Comparison of ENCODE assay signal across 24 cellular contexts in the genomic region with DNA sequence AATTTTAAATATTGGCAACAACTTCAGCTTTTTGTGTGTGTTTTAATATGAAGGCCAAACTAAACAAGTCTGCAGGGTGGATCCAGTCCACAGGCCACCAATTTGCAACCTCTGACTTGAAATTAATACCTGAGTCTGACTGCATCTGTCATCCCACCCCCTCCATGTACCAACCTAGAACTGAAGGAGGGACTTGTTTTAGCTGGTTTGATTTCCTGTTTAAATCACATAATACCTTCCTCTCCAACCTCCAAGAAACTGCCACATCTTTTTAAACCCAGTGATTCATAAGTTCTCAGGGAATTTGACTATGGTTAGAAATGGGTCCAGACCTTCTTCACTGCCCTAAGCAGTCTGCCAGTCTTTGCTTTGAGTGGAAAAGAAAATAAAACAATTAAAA.
"Had no signal": no experiment of that assay in that cellular context is flagged by ENCODE, and none has a peak within 500 bp of the region (broad histone marks: within the 10 kb centered on the region; RNA-seq: fewer than 3 reads in every experiment).

No MANE protein-coding gene starts in this region.

- H3K27ac Mint-ChIP-seq: activated CD4-positive, alpha-beta T cell treated with anti-CD3 and anti-CD28 coated beads for 36 hours; activated naive CD4-positive, alpha-beta T cell treated with anti-CD3 and anti-CD28 coated beads for 36 hours; activated naive CD8-positive, alpha-beta T cell treated with anti-CD3 and anti-CD28 coated beads, Interleukin-2, amount 10 ng/mL, durations not matched to agents 7 days and 5 days; progenitor cell of endocrine pancreas; stimulated activated naive CD8-positive, alpha-beta T cell treated with anti-CD3 and anti-CD28 coated beads, Interleukin-15, amount 100 ng/mL, for 72 hours; WTC11 had no signal

- H3K9me3 Mint-ChIP-seq: activated naive CD4-positive, alpha-beta T cell treated with anti-CD3 and anti-CD28 coated beads for 36 hours; activated naive CD8-positive, alpha-beta T cell treated with anti-CD3 and anti-CD28 coated beads, Interleukin-2, amount 10 ng/mL, durations not matched to agents 7 days and 5 days; activated T-cell treated with anti-CD3 and anti-CD28 coated beads, Interleukin-2, amount 50 U/mL, for 4 hours; immature natural killer cell; naive thymus-derived CD8-positive, alpha-beta T cell; stimulated activated naive CD8-positive, alpha-beta T cell treated with anti-CD3 and anti-CD28 coated beads, Interleukin-15, amount 100 ng/mL, for 72 hours; WTC11 had no signal

- H3K4me3 Mint-ChIP-seq: activated CD4-positive, alpha-beta T cell treated with anti-CD3 and anti-CD28 coated beads for 36 hours; activated naive CD4-positive, alpha-beta T cell treated with anti-CD3 and anti-CD28 coated beads for 36 hours; activated naive CD8-positive, alpha-beta T cell treated with anti-CD3 and anti-CD28 coated beads, Interleukin-2, amount 10 ng/mL, durations not matched to agents 7 days and 5 days; activated T-cell treated with anti-CD3 and anti-CD28 coated beads, Interleukin-2, amount 50 U/mL, for 4 hours; immature natural killer cell; stimulated activated naive CD8-positive, alpha-beta T cell treated with anti-CD3 and anti-CD28 coated beads, Interleukin-15, amount 100 ng/mL, for 72 hours; WTC11 had no signal

- H3K9me3 ChIP-seq: esophagus muscularis mucosa, lower lobe of right lung, tibial nerve had no signal

- H3K27me3 ChIP-seq: cardiac muscle cell, esophagus muscularis mucosa, hepatocyte, tibial nerve had no signal

- H3K79me2 ChIP-seq: hepatocyte had no signal

- H3K4me1 Mint-ChIP-seq: activated CD4-positive, alpha-beta T cell treated with anti-CD3 and anti-CD28 coated beads for 36 hours; activated naive CD8-positive, alpha-beta T cell treated with anti-CD3 and anti-CD28 coated beads, Interleukin-2, amount 10 ng/mL, durations not matched to agents 7 days and 5 days; immature natural killer cell; stimulated activated naive CD8-positive, alpha-beta T cell treated with anti-CD3 and anti-CD28 coated beads, Interleukin-15, amount 100 ng/mL, for 72 hours; WTC11 had no signal

- DNase-seq: activated CD4-positive, alpha-beta T cell treated with anti-CD3 and anti-CD28 coated beads for 36 hours; activated CD4-positive, alpha-beta T cell treated with anti-CD3 and anti-CD28 coated beads, Interleukin-2, amount 50 U/mL, for 4 hours; activated CD8-positive, alpha-beta memory T cell treated with anti-CD3 and anti-CD28 coated beads for 24 hours; activated CD8-positive, alpha-beta memory T cell treated with anti-CD3 and anti-CD28 coated beads, Interleukin-2, amount 50 U/mL, for 4 hours; activated effector memory CD4-positive, alpha-beta T cell treated with Interleukin-2 at 50 U/mL for 16 hours; activated naive CD4-positive, alpha-beta T cell treated with anti-CD3 and anti-CD28 coated beads for 36 hours; activated naive CD8-positive, alpha-beta T cell treated with anti-CD3 and anti-CD28 coated beads, Interleukin-2, amount 10 ng/mL, durations not matched to agents 7 days and 5 days; activated T-cell treated with anti-CD3 and anti-CD28 coated beads, Interleukin-2, amount 50 U/mL, for 4 hours; amniotic stem cell; effector CD4-positive, alpha-beta T cell; glutamatergic neuron; immature natural killer cell; lower lobe of right lung; naive thymus-derived CD8-positive, alpha-beta T cell; stimulated activated CD4-positive, alpha-beta T cell treated with anti-CD3 and anti-CD28 coated beads, Interleukin-4, amount 100 ng/mL, for 24 hours; stimulated activated naive CD8-positive, alpha-beta T cell treated with anti-CD3 and anti-CD28 coated beads, Interleukin-15, amount 100 ng/mL, for 72 hours; T1000 had no signal

- H3K27me3 Mint-ChIP-seq: activated CD4-positive, alpha-beta T cell treated with anti-CD3 and anti-CD28 coated beads for 36 hours; activated naive CD8-positive, alpha-beta T cell treated with anti-CD3 and anti-CD28 coated beads, Interleukin-2, amount 10 ng/mL, durations not matched to agents 7 days and 5 days; naive thymus-derived CD8-positive, alpha-beta T cell; progenitor cell of endocrine pancreas; stimulated activated naive CD8-positive, alpha-beta T cell treated with anti-CD3 and anti-CD28 coated beads, Interleukin-15, amount 100 ng/mL, for 72 hours had no signal

- H3K4me2 ChIP-seq: hepatocyte had no signal

- ATAC-seq: activated CD4-positive, alpha-beta T cell treated with anti-CD3 and anti-CD28 coated beads for 36 hours; activated T-cell treated with anti-CD3 and anti-CD28 coated beads, Interleukin-2, amount 50 U/mL, for 4 hours; left lobe of liver; lower lobe of right lung; naive thymus-derived CD8-positive, alpha-beta T cell; stimulated activated naive CD8-positive, alpha-beta T cell treated with anti-CD3 and anti-CD28 coated beads, Interleukin-15, amount 100 ng/mL, for 72 hours; WTC11 had no signal

- H3K27ac ChIP-seq: cardiac muscle cell, esophagus muscularis mucosa, hepatocyte, lower lobe of right lung, tibial nerve had no signal

- H3K4me3 ChIP-seq: cardiac muscle cell, esophagus muscularis mucosa, hepatocyte, lower lobe of right lung, tibial nerve had no signal
